25 cellular contexts compared by ENCODE assay signal in the genomic region with DNA sequence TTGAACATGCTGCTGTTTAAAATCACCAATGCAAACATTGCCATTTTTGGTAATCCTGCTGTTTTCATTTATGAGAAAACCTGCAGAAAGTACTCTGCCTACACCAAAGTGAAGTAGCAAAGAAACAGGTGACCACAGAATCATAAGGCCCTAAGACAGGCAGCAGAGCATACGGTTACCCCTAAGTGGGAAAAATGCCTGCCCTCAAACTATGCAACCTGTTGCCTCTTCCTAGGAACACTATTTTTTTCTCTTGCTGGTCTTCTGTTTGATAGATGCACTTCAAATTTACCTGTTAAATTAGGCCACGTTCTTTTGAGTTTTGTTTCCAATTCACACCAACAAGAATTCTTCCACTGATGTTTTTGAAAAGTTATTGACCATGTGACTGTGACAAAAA.
DNase-seq lines count a peak whose midpoint lies in the region; ATAC-seq and TF ChIP-seq lines count a peak whose summit lies in the region.
"Had no signal": no experiment of that assay in that cellular context is flagged by ENCODE, and none has a peak within 500 bp of the region (broad histone marks: within the 10 kb centered on the region; RNA-seq: fewer than 3 reads in every experiment).

No MANE protein-coding gene starts in this region.

- DNase-seq in mesendoderm (no peak), thyroid gland (no peak), HFFc6 (no peak), SKM-1 treated with dmso at 0.1 percent for 144 hours (lab: John Stamatoyannopoulos, UW; ENCODE audit: unreplicated experiment) (no peak)
- DNase-seq: 8988T; ACHN; BE2C; C1 segment of cervical spinal cord; CD4-positive, alpha-beta memory T cell; CD4-positive, CD25-positive, alpha-beta regulatory T cell; CD8-positive, alpha-beta memory T cell; COR-L47; DMS 273 treated with DMSO at 0.1 percent for 48 hours; DMS153; DMS53; DMS79; DND-41; EL; GDM1 had no signal

- H3K79me2 ChIP-seq in mesendoderm (ENCODE audit: control insufficient read depth, insufficient read depth, low read length): no peaks in the 10 kb centered on the region

- H3K27me3 ChIP-seq in mesendoderm (ENCODE audit: insufficient read depth, low read length, poor library complexity): no peaks in the 10 kb centered on the region
- H3K27me3 ChIP-seq in thyroid gland: no peaks in the 10 kb centered on the region
- H3K27me3 ChIP-seq: BE2C, BLaER1 had no signal

- no peak overlapping the region for H3K9ac ChIP-seq in mesendoderm (ENCODE audit: low read length)
- H3K9ac ChIP-seq: BLaER1 had no signal

- H3K36me3 ChIP-seq in mesendoderm (ENCODE audit: control insufficient read depth, insufficient read depth, low read length) (no peaks in the 10 kb centered on the region), thyroid gland (no peaks in the 10 kb centered on the region)
- H3K36me3 ChIP-seq: BE2C, BLaER1 had no signal

- H3K4me2 ChIP-seq in mesendoderm (ENCODE audit: low read length): no peak overlapping the region
- H3K4me2 ChIP-seq: BLaER1 had no signal

- no peaks in the 10 kb centered on the region for H3K4me1 Mint-ChIP-seq in HFFc6 (ENCODE audit: low read depth)
- H3K4me1 Mint-ChIP-seq: CD14-positive monocyte had no signal

- H3K27ac ChIP-seq in 22Rv1 (peak overlapping the region; percentile 46), VCaP (peak overlapping the region; percentile 60), mesendoderm (ENCODE audit: low read depth, low read length) (no peak overlapping the region), thyroid gland (peak overlapping the region; percentile 28 to 95 (median 83))
- H3K27ac ChIP-seq: BLaER1 had no signal

- H4K8ac ChIP-seq in mesendoderm (ENCODE audit: low read depth, low read length): no peak overlapping the region

- no peak for TF ChIP-seq CTCF in 22Rv1 (IDR thresholded peaks at IDR 0.05)
- no peak for TF ChIP-seq CTCF in VCaP (conservative IDR thresholded peaks at IDR 0.05)
- no peak for TF ChIP-seq CTCF in thyroid gland (IDR thresholded peaks at IDR 0.05)
- no peak for TF ChIP-seq CTCF in HFFc6 (IDR thresholded peaks at IDR 0.05)

- peak overlapping the region; percentile 78 for H3K18ac ChIP-seq in mesendoderm (ENCODE audit: low read length)

- H3K4me3 ChIP-seq in mesendoderm (ENCODE audit: low read length) (no peak overlapping the region), thyroid gland (replicated peaks in 1 of 3) (no peak overlapping the region)
- H3K4me3 ChIP-seq: BLaER1, GM12878 had no signal

- TF ChIP-seq POLR2A in thyroid gland (IDR thresholded peaks at IDR 0.05): peak in 1 of 2 donors; percentile 43

- no peaks in the 10 kb centered on the region for H3K79me1 ChIP-seq in mesendoderm (ENCODE audit: low read length)

- no peak overlapping the region for H2BK15ac ChIP-seq in mesendoderm (replicated peaks; ENCODE audit: low read depth)

- intact Hi-C loops in thyroid gland (cut with DNase I): no loop called here

- no peak overlapping the region for H3K4ac ChIP-seq in mesendoderm (ENCODE audit: low read depth, low read length)

- H3K27me3 Mint-ChIP-seq in HFFc6 (ENCODE audit: insufficient read depth): no peaks in the 10 kb centered on the region
- H3K27me3 Mint-ChIP-seq: CD4-positive, alpha-beta memory T cell; CD4-positive, CD25-positive, alpha-beta regulatory T cell; CD8-positive, alpha-beta memory T cell had no signal

- H3K9me3 Mint-ChIP-seq in HFFc6: peaks cover 6% of the 10 kb centered on the region
- H3K9me3 Mint-ChIP-seq: CD4-positive, alpha-beta memory T cell; CD8-positive, alpha-beta memory T cell had no signal

- no peak for ATAC-seq in GM21576 (IDR thresholded peaks at IDR 0.05; ENCODE audit: unreplicated experiment)
- ATAC-seq: GM12878 had no signal

- no peak overlapping the region for H3K27ac Mint-ChIP-seq in HFFc6
- H3K27ac Mint-ChIP-seq: CD14-positive monocyte; CD4-positive, alpha-beta memory T cell; CD4-positive, CD25-positive, alpha-beta regulatory T cell had no signal

- H3K9me3 ChIP-seq in thyroid gland: no peaks in the 10 kb centered on the region
- H3K9me3 ChIP-seq: BE2C, BLaER1 had no signal

- peak overlapping the region; percentile 73 for H2BK120ac ChIP-seq in mesendoderm (ENCODE audit: low read depth, low read length)

- H3K4me3 Mint-ChIP-seq in HFFc6: no peak overlapping the region
- H3K4me3 Mint-ChIP-seq: CD14-positive monocyte; CD4-positive, alpha-beta memory T cell; CD4-positive, CD25-positive, alpha-beta regulatory T cell; CD8-positive, alpha-beta memory T cell had no signal

- H3K56ac ChIP-seq in mesendoderm (ENCODE audit: low read length): no peak overlapping the region

- H2BK5ac ChIP-seq in mesendoderm (ENCODE audit: low read length): no peak overlapping the region

- WGBS in mesendoderm (ENCODE audit: extremely low coverage, insufficient coverage, low lambda C conversion rate): no CpG with 5 or more reads among the region's 2 CpGs
- 79 to 87% methylated on average over 2 of the region's 2 CpGs for WGBS in thyroid gland, 2 donors

- H3K4me1 ChIP-seq in mesendoderm (ENCODE audit: control insufficient read depth, low read depth, low read length) (peaks cover 2% of the 10 kb centered on the region), thyroid gland (peaks cover 25 to 44% of the 10 kb centered on the region in 2 donors)
- H3K4me1 ChIP-seq: BE2C, BLaER1 had no signal

- no peaks in the 10 kb centered on the region for H3K36me3 Mint-ChIP-seq in HFFc6 (ENCODE audit: low read depth)
- H3K36me3 Mint-ChIP-seq: CD14-positive monocyte; CD4-positive, alpha-beta memory T cell; CD4-positive, CD25-positive, alpha-beta regulatory T cell had no signal

- no peak overlapping the region for H4K5ac ChIP-seq in mesendoderm (ENCODE audit: low read length)

- no peak overlapping the region for H2AK5ac ChIP-seq in mesendoderm (ENCODE audit: low read length)

- H3K23ac ChIP-seq in mesendoderm (ENCODE audit: low read length): no peak overlapping the region
